Comparison of ENCODE assay signal across 2 cellular contexts in genomic region chr17:41013606-41014005, GRCh38.
TF ChIP-seq lines count a peak whose summit lies in the region.

No MANE protein-coding gene starts in this region.

TF ChIP-seq in HCT116, 20 proteins besides CTCF, POLR2A, EP300 and RAD21:
- no peak for TF ChIP-seq JUND (IDR thresholded peaks at IDR 0.05)
- 0 out of 2 replicates have a peak, but pooled peaks have one; percentile 25 for TF ChIP-seq CEBPB (IDR thresholded peaks at IDR 0.05; ENCODE audit: low read depth)

TF ChIP-seq in HepG2, 621 proteins besides CTCF, POLR2A, EP300 and RAD21:
- TF ChIP-seq RAD51 (IDR thresholded peaks at IDR 0.05; ENCODE audit: borderline replicate concordance) (no peak), HNF4A (CRISPR knock-in tag; IDR thresholded peaks at IDR 0.05) (no peak), KDM2A (CRISPR knock-in tag; IDR thresholded peaks at IDR 0.05; ENCODE audit: borderline replicate concordance, low read depth) (no peak), ZHX2 (IDR thresholded peaks at IDR 0.05; ENCODE audit: low read depth) (no peak), ZHX2 (CRISPR knock-in tag; IDR thresholded peaks at IDR 0.05; ENCODE audit: borderline replicate concordance) (no peak)
